In genomic region chr9:82543726-82544125, GRCh38 we compare ENCODE assay signal across 20 cellular contexts.
DNase-seq lines count a peak whose midpoint lies in the region; ATAC-seq, FAIRE-seq and TF ChIP-seq lines count a peak whose summit lies in the region.
"Had no signal": no experiment of that assay in that cellular context is flagged by ENCODE, and none has a peak within 500 bp of the region (broad histone marks: within the 10 kb centered on the region; RNA-seq: fewer than 3 reads in every experiment).

No MANE protein-coding gene starts in this region.

- FAIRE-seq in bronchial epithelial cell (lab: Jason Lieb, UNC): no peak
- FAIRE-seq: G401.6, GM12891, H1, HepG2, HTR-8/SVneo had no signal

- H3K9me3 ChIP-seq in SK-N-SH (no peaks in the 10 kb centered on the region), tibial nerve (peaks cover 0 to 2% (median 0%) of the 10 kb centered on the region in 4 donors), GM23248 (ENCODE audit: low read depth) (no peaks in the 10 kb centered on the region)
- H3K9me3 ChIP-seq: BLaER1 had no signal

- H3K4me3 ChIP-seq in SK-N-SH (ENCODE audit: low read depth in 2 of 2, low read length in 1 of 2) (no peak overlapping the region), bronchial epithelial cell (ENCODE audit: low read depth, low read length) (no peak overlapping the region), tibial nerve (no peak overlapping the region), GM23248 (no peak overlapping the region)
- H3K4me3 ChIP-seq: BLaER1 had no signal

- in situ Hi-C loops in GM23248 (cut with MboI): no loop called here

- CTCF ChIA-PET in SK-N-SH (lab: Yijun Ruan, JAX): no interaction called here

- H3F3A ChIP-seq in SK-N-SH (replicated peaks; ENCODE audit: insufficient read depth) (no peaks in the 10 kb centered on the region), GM23248 (ENCODE audit: insufficient read depth) (no peaks in the 10 kb centered on the region)

- H3K27me3 ChIP-seq in SK-N-SH (ENCODE audit: insufficient read depth) (no peaks in the 10 kb centered on the region), bronchial epithelial cell (ENCODE audit: control insufficient read depth, insufficient read depth, low read length) (no peaks in the 10 kb centered on the region), tibial nerve (no peaks in the 10 kb centered on the region), GM23248 (replicated peaks; ENCODE audit: insufficient read depth) (peaks cover 14% of the 10 kb centered on the region)
- H3K27me3 ChIP-seq: BLaER1 had no signal

- H3K4me2 ChIP-seq in SK-N-SH: no peak overlapping the region
- H3K4me2 ChIP-seq in GM23248 (ENCODE audit: unreplicated experiment): no peak overlapping the region
- H3K4me2 ChIP-seq: BLaER1 had no signal

- ATAC-seq in SK-N-SH treated with all-trans-retinoic acid at 6 μM for 48 hours: no peak
- ATAC-seq: HepG2 had no signal

- H4K20me1 ChIP-seq in SK-N-SH (ENCODE audit: insufficient read depth) (no peaks in the 10 kb centered on the region), GM23248 (ENCODE audit: insufficient read depth) (no peaks in the 10 kb centered on the region)
- H4K20me1 ChIP-seq: BLaER1 had no signal

- H3K79me2 ChIP-seq in SK-N-SH (ENCODE audit: insufficient read depth): no peaks in the 10 kb centered on the region
- no peaks in the 10 kb centered on the region for H3K79me2 ChIP-seq in GM23248 (ENCODE audit: insufficient read depth)

- H2AFZ ChIP-seq in SK-N-SH (ENCODE audit: low read depth): no peak overlapping the region
- no peak overlapping the region for H2AFZ ChIP-seq in GM23248

- no peak for TF ChIP-seq POLR2A in tibial nerve (IDR thresholded peaks at IDR 0.05)

- no peak for DNase-seq in SK-N-SH
- peak; percentile 1 for DNase-seq in NCI-H226
- peak; percentile 22 for DNase-seq in bronchial epithelial cell (ENCODE audit: low read depth)
- no peak for DNase-seq in occipital lobe (lab: John Stamatoyannopoulos, UW)
- no peak for DNase-seq in NCI-H82 treated with DMSO at 0.1 percent for 48 hours (lab: John Stamatoyannopoulos, UW; ENCODE audit: unreplicated experiment)
- DNase-seq in tibial nerve (ENCODE audit: low spot score in 2 of 2): no peak
- DNase-seq in GM23248: no peak
- DNase-seq: AML-193; CD8-positive, alpha-beta memory T cell; DMS53; HCEC 1CT; HFFc6 had no signal

- H3K9me2 ChIP-seq in SK-N-SH (no peaks in the 10 kb centered on the region), GM23248 (ENCODE audit: insufficient read depth) (no peaks in the 10 kb centered on the region)

- H3K4me1 ChIP-seq in SK-N-SH (ENCODE audit: control insufficient read depth in 1 of 2, insufficient read depth in 2 of 2, low read depth in 1 of 2, low read length in 1 of 2) (peaks cover 0 to 7% of the 10 kb centered on the region in 2 experiments; a peak in 2 of 4 replicates), tibial nerve (no peaks in the 10 kb centered on the region), GM23248 (ENCODE audit: insufficient read depth) (no peaks in the 10 kb centered on the region)

- H3K27ac ChIP-seq in SK-N-SH (ENCODE audit: low read depth in 2 of 2, low read length in 1 of 2): no peak overlapping the region
- no peak overlapping the region for H3K27ac ChIP-seq in tibial nerve
- H3K27ac ChIP-seq in GM23248: no peak overlapping the region
- H3K27ac ChIP-seq: 22Rv1, BLaER1 had no signal

- H3K9ac ChIP-seq in SK-N-SH (no peak overlapping the region), GM23248 (no peak overlapping the region)
- H3K9ac ChIP-seq: BLaER1 had no signal

- TF ChIP-seq CTCF in SK-N-SH (IDR thresholded peaks at IDR 0.05) (no peak), bronchial epithelial cell (IDR thresholded peaks at IDR 0.05; ENCODE audit: insufficient read depth, low read length, severe bottlenecking) (no peak), tibial nerve (IDR thresholded peaks at IDR 0.05) (no peak)

- POLR2A ChIA-PET in SK-N-SH (lab: Yijun Ruan, JAX): no interaction called here

- TF ChIP-seq EP300 in SK-N-SH (IDR thresholded peaks at IDR 0.05; ENCODE audit: borderline replicate concordance in 1 of 2, low read depth in 1 of 2, low read length in 1 of 2) (no peak), tibial nerve (IDR thresholded peaks at IDR 0.05) (no peak)

- H3K36me3 ChIP-seq in SK-N-SH (replicated peaks in 1 of 2; ENCODE audit: control insufficient read depth in 1 of 2, insufficient read depth in 2 of 2, low read length in 1 of 2) (no peaks in the 10 kb centered on the region), bronchial epithelial cell (ENCODE audit: control insufficient read depth, insufficient read depth, low read length) (no peaks in the 10 kb centered on the region), tibial nerve (no peaks in the 10 kb centered on the region), GM23248 (ENCODE audit: low read depth) (no peaks in the 10 kb centered on the region)
- H3K36me3 ChIP-seq: BLaER1 had no signal

- no peak for TF ChIP-seq RAD21 in SK-N-SH (IDR thresholded peaks at IDR 0.05; ENCODE audit: low read length)

TF ChIP-seq in SK-N-SH treated with all-trans-retinoic acid at 6 μM for 48 hours, 23 proteins besides CTCF, POLR2A, EP300 and RAD21:
- TF ChIP-seq BACH2 (CRISPR knock-in tag; IDR thresholded peaks at IDR 0.05; ENCODE audit: borderline replicate concordance): no peak
- peak; percentile 40 for TF ChIP-seq ISL1 (CRISPR knock-in tag; IDR thresholded peaks at IDR 0.05)
- TF ChIP-seq ZNF565 (CRISPR knock-in tag; conservative IDR thresholded peaks at IDR 0.05; ENCODE audit: low read depth): no peak
- no peak for TF ChIP-seq ESRRG (CRISPR knock-in tag; IDR thresholded peaks at IDR 0.05)
- no peak for TF ChIP-seq ZC3H10 (CRISPR knock-in tag; IDR thresholded peaks at IDR 0.05)
TF ChIP-seq in SK-N-SH treated with all-trans-retinoic acid at 6 μM for 48 hours: peak in this region for 1.

TF ChIP-seq in SK-N-SH, 30 proteins besides CTCF, POLR2A, EP300 and RAD21:
- TF ChIP-seq TEAD4 (IDR thresholded peaks at IDR 0.05; ENCODE audit: borderline replicate concordance, insufficient read depth) (no peak), CHD2 (IDR thresholded peaks at IDR 0.05; ENCODE audit: low read length, partially characterized antibody) (no peak), SIN3A (IDR thresholded peaks at IDR 0.05; ENCODE audit: borderline replicate concordance, low read depth, low read length) (no peak), NRF1 (IDR thresholded peaks at IDR 0.05; ENCODE audit: low read depth, low read length) (no peak), GABPA (IDR thresholded peaks at IDR 0.05; ENCODE audit: low read depth) (no peak), ELF1 (IDR thresholded peaks at IDR 0.05) (no peak), REST (IDR thresholded peaks at IDR 0.05; ENCODE audit: low read depth, low read length) (no peak), ZBTB33 (IDR thresholded peaks at IDR 0.05; ENCODE audit: borderline replicate concordance, low read depth) (no peak), MXI1 (IDR thresholded peaks at IDR 0.05; ENCODE audit: low read depth, low read length) (no peak), JUND (IDR thresholded peaks at IDR 0.05) (no peak), RFX5 (IDR thresholded peaks at IDR 0.05; ENCODE audit: low read length) (no peak), FOSL2 (IDR thresholded peaks at IDR 0.05; ENCODE audit: borderline replicate concordance, low read depth) (no peak), POLR2AphosphoS5 (IDR thresholded peaks at IDR 0.05; ENCODE audit: low read depth, low read length) (no peak)

Comparison
In these comparisons a context has a peak if more than half of its experiments do, and no peak if none do; other contexts are left out.
1. DNase-seq: peak in NCI-H226 (single experiment) and bronchial epithelial cell (single experiment); none in SK-N-SH (single experiment), occipital lobe (single experiment), NCI-H82 treated with DMSO at 0.1 percent for 48 hours (single experiment), tibial nerve (0 of 2) and GM23248 (single experiment).